17 cellular contexts compared by ENCODE assay signal in the genomic region with DNA sequence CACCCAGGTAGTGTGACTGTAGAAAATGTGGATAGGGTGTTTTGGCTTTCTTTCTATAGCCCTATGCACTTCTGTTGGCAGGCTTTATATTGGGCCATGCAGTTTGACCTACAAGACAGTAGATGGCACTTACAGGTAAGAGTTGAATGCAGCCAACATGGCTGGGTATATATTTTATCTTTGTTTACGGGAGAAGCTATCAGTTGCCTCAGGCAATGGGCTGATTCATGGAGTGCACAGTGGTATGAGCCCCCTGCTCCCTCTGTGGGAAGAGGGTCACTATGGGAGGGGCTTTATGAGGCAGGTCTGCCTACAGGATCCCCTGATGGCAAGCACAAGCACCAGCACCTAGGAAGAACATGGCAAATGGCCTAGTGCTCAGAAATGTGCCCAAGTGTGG.
DNase-seq lines count a peak whose midpoint lies in the region; ATAC-seq and TF ChIP-seq lines count a peak whose summit lies in the region.
"Had no signal": no experiment of that assay in that cellular context is flagged by ENCODE, and none has a peak within 500 bp of the region (broad histone marks: within the 10 kb centered on the region; RNA-seq: fewer than 3 reads in every experiment).

No MANE protein-coding gene starts in this region.

- ATAC-seq in GM21526 (IDR thresholded peaks at IDR 0.05; ENCODE audit: low FRiP score, unreplicated experiment) (no peak), GM18520 (IDR thresholded peaks at IDR 0.05; ENCODE audit: unreplicated experiment) (no peak)
- ATAC-seq: left lobe of liver had no signal

- H3K4me3 ChIP-seq in AG10803 (ENCODE audit: low read length) (no peak overlapping the region), fibroblast of mammary gland (ENCODE audit: control insufficient read depth, low read depth, low read length) (no peak overlapping the region), spleen (no peak overlapping the region)

- WGBS in spleen, 5 donors, result 78 to 100% (median 86%) methylated on average over 1 of the region's 1 CpG

- TF ChIP-seq POLR2A in spleen (IDR thresholded peaks at IDR 0.05), result no peak

- H3K9me3 Mint-ChIP-seq in HFFc6, result peaks cover 35% of the 10 kb centered on the region

- no peak overlapping the region for H3K27ac ChIP-seq in spleen

- H3K27me3 Mint-ChIP-seq in HFFc6 (ENCODE audit: insufficient read depth), result no peaks in the 10 kb centered on the region; the same call in 1 of the 2 replicates
- H3K27me3 Mint-ChIP-seq: CD8-positive, alpha-beta memory T cell; stimulated activated naive CD8-positive, alpha-beta T cell treated with anti-CD3 and anti-CD28 coated beads, Interleukin-15, Interleukin-2, amounts not matched to agents 100 ng/mL and 50 ng/mL, for 24 hours had no signal

- H3K4me1 Mint-ChIP-seq in HFFc6 (ENCODE audit: low read depth), result peaks cover 6% of the 10 kb centered on the region
- H3K4me1 Mint-ChIP-seq: CD8-positive, alpha-beta memory T cell had no signal

- H3K27me3 ChIP-seq in spleen (replicated peaks in 1 of 7), result no peaks in the 10 kb centered on the region

- TF ChIP-seq CTCF in AG10803 (conservative IDR thresholded peaks at IDR 0.05; ENCODE audit: low read length), result 0 out of 2 replicates have a peak, but pooled peaks have one; percentile 5
- TF ChIP-seq CTCF in HFFc6 (IDR thresholded peaks at IDR 0.05), result peak; percentile 68
- TF ChIP-seq CTCF in fibroblast of mammary gland (conservative IDR thresholded peaks at IDR 0.05; ENCODE audit: control insufficient read depth, insufficient read depth, low read depth, low read length), result peak; percentile 45
- no peak for TF ChIP-seq CTCF in spleen (IDR thresholded peaks at IDR 0.05 in 8 of 11, conservative IDR thresholded peaks at IDR 0.05 in 3 of 11)

- H3K36me3 ChIP-seq in spleen, result no peaks in the 10 kb centered on the region

- H3K4me3 Mint-ChIP-seq in HFFc6, result no peak overlapping the region
- H3K4me3 Mint-ChIP-seq: CD8-positive, alpha-beta memory T cell; stimulated activated naive CD8-positive, alpha-beta T cell treated with anti-CD3 and anti-CD28 coated beads, Interleukin-15, Interleukin-2, amounts not matched to agents 100 ng/mL and 50 ng/mL, for 24 hours had no signal

- peaks cover 7 to 59% (median 36%) of the 10 kb centered on the region in 8 donors for H3K9me3 ChIP-seq in spleen

- intact Hi-C loops in spleen (cut with DNase I; ENCODE audit: low total_unique reads), result no loop called here

- H3K27ac Mint-ChIP-seq in HFFc6, result no peak overlapping the region
- H3K27ac Mint-ChIP-seq: CD8-positive, alpha-beta memory T cell; stimulated activated naive CD8-positive, alpha-beta T cell treated with anti-CD3 and anti-CD28 coated beads, Interleukin-15, Interleukin-2, amounts not matched to agents 100 ng/mL and 50 ng/mL, for 24 hours had no signal

- DNase-seq in AG10803 (ENCODE audit: low read depth), result no peak
- DNase-seq in HFFc6, result peak; percentile 41
- peak; percentile 15 for DNase-seq in SK-N-DZ (ENCODE audit: low spot score)
- DNase-seq in fibroblast of mammary gland (ENCODE audit: low read depth), result peak; percentile 56
- no peak for DNase-seq in AG08395 (ENCODE audit: low spot score)
- DNase-seq in spleen, result no peak
- DNase-seq: aorta; CD8-positive, alpha-beta memory T cell; foreskin melanocyte; NCI-H748 treated with DMSO at 0.1 percent for 48 hours; nucleus accumbens; stimulated activated CD4-positive, alpha-beta T cell treated with anti-CD3 and anti-CD28 coated beads, Interleukin-1b, Interleukin-23, amount 100 ng/mL, for 48 hours; T-helper 9 cell had no signal

- no peaks in the 10 kb centered on the region for H3K4me1 ChIP-seq in spleen

- peaks cover 39% of the 10 kb centered on the region for H3K36me3 Mint-ChIP-seq in HFFc6 (ENCODE audit: low read depth)
- H3K36me3 Mint-ChIP-seq: CD8-positive, alpha-beta memory T cell had no signal

Comparison
In these comparisons a context has a peak if more than half of its experiments do, and no peak if none do; other contexts are left out.
1. DNase-seq: peak in HFFc6 (single experiment), SK-N-DZ (single experiment) and fibroblast of mammary gland (single experiment); none in AG10803 (single experiment), AG08395 (single experiment) and spleen (single experiment).
2. CTCF ChIP-seq: peak in AG10803 (single experiment), HFFc6 (single experiment) and fibroblast of mammary gland (single experiment); none in spleen (0 of 11).